Comparison of ENCODE assay signal across 8 cellular contexts in genomic region chr6:149484733-149485700, GRCh38. TPM values are rescaled to one million over a fixed set of nuclear protein-coding genes. Genes with fewer than 3 reads are reported as not detected.
DNase-seq lines count a peak whose midpoint lies in the region; ATAC-seq and TF ChIP-seq lines count a peak whose summit lies in the region.

Gene ZC3H12D, minus strand, starts transcription at chr6:149485014. Its CDS starts 10,471 bp downstream, at chr6:149474543.

- intact Hi-C loops in esophagus squamous epithelium (cut with DNase I): no loop called here

- no peaks in the 10 kb centered on the region for H3K36me3 ChIP-seq in esophagus squamous epithelium

- no peaks in the 10 kb centered on the region for H3K9me3 ChIP-seq in esophagus squamous epithelium

- peaks cover 0 to 34% (median 11%) of the 10 kb centered on the region in 3 donors for H3K4me1 ChIP-seq in esophagus squamous epithelium

- H3K4me3 ChIP-seq in esophagus squamous epithelium: peak within 1 kb of the TSS in 2 of 4 donors; percentile 36 to 56
- H3K4me3 ChIP-seq in skin epidermis: peak within 1 kb of the TSS in 6 of 7 experiments; percentile 9 to 32 (median 24)

- H3K27ac ChIP-seq in esophagus squamous epithelium (peak within 1 kb of the TSS; percentile 15 to 82 (median 64)), skin epidermis (peak within 1 kb of the TSS in 20 of 21 experiments; percentile 48 to 98 (median 81))

- TF ChIP-seq CTCF in esophagus squamous epithelium (IDR thresholded peaks at IDR 0.05): peak; percentile 18 to 47 (median 26)

- 28 to 33% methylated on average over 18 to 21 of the region's 22 CpGs for WGBS in esophagus squamous epithelium, 2 donors

- H3K27me3 ChIP-seq in esophagus squamous epithelium: peaks cover 0 to 15% (median 0%) of the 10 kb centered on the region in 4 donors

- TF ChIP-seq POLR2A in esophagus squamous epithelium (IDR thresholded peaks at IDR 0.05): peak in 1 of 4 donors; percentile 57

- DNase-seq in EH (ENCODE audit: low read depth) (peak; percentile 78), M059J (ENCODE audit: low read depth) (peak; percentile 93), esophagus squamous epithelium (lab: John Stamatoyannopoulos, UW) (no peak), NCI-H2029 (lab: John Stamatoyannopoulos, UW) (no peak), NCI-H2196 (lab: John Stamatoyannopoulos, UW; ENCODE audit: unreplicated experiment) (no peak)
- DNase-seq in activated CD8-positive, alpha-beta memory T cell treated with anti-CD3 and anti-CD28 coated beads for 1 hour (ENCODE audit: extremely low read depth in 1 of 2, low read depth in 1 of 2): peak; percentile 58 to 65

- ATAC-seq in GM21717 (IDR thresholded peaks at IDR 0.05; ENCODE audit: unreplicated experiment): peak; percentile 43

RNA-seq across cellular contexts. Expression of gene ZC3H12D, which starts in this region (rescaled TPM):
- 0.17 and 0.22 TPM in 2 replicates for total RNA-seq in M059J (2014; rRNA removed; shearing (Covaris generic))
- total RNA-seq in esophagus squamous epithelium: 1 to 10 TPM in 1 of 4 donors, under 1 TPM in 3; 0.04 to 4.3 (median 0.87) TPM

Comparison
In these comparisons a context has a peak if more than half of its experiments do, and no peak if none do; other contexts are left out.
1. Peak in DNase-seq in M059J; RNA of the gene not detected or under 1 TPM.
2. DNase-seq: peak in EH (single experiment) and activated CD8-positive, alpha-beta memory T cell treated with anti-CD3 and anti-CD28 coated beads for 1 hour (2 of 2); none in esophagus squamous epithelium (single experiment), NCI-H2029 (single experiment) and NCI-H2196 (single experiment).